ENCODE assay signal across 8 cellular contexts in genomic region chr6:4134841-4135664, GRCh38. TPM values are rescaled to one million over a fixed set of nuclear protein-coding genes. Genes with fewer than 3 reads are reported as not detected.
DNase-seq lines count a peak whose midpoint lies in the region; ATAC-seq and TF ChIP-seq lines count a peak whose summit lies in the region.

A gene with protein sequence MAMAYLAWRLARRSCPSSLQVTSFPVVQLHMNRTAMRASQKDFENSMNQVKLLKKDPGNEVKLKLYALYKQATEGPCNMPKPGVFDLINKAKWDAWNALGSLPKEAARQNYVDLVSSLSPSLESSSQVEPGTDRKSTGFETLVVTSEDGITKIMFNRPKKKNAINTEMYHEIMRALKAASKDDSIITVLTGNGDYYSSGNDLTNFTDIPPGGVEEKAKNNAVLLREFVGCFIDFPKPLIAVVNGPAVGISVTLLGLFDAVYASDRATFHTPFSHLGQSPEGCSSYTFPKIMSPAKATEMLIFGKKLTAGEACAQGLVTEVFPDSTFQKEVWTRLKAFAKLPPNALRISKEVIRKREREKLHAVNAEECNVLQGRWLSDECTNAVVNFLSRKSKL (minus strand): TSS chr6:4135575. CDS start chr6:4135560, 15 bp downstream.

- peaks cover 0 to 5% of the 10 kb centered on the region in 2 donors for H3K27me3 Mint-ChIP-seq in natural killer cell treated with Interleukin-12 subunit alpha and Interleukin-12 subunit beta and Interleukin-15 and Interleukin-18, amount 100 ng/mL, for 72 hours

- H2AFZ ChIP-seq in OCI-LY1 (ENCODE audit: low read length) = peak within 1 kb of the TSS; percentile 97

- ATAC-seq in HG03432 (IDR thresholded peaks at IDR 0.05; ENCODE audit: unreplicated experiment) = peak; percentile 57
- peak; percentile 61 to 62 for ATAC-seq in natural killer cell treated with Interleukin-12 subunit alpha and Interleukin-12 subunit beta and Interleukin-15 and Interleukin-18, amount 100 ng/mL, for 72 hours

- H3K4me2 ChIP-seq in BLaER1 treated with 17β-estradiol and CSF1 and Interleukin-3, amounts not matched to agents 10 nM and 100 nM = peak within 1 kb of the TSS; percentile 80 to 94 (median 85)
- H3K4me2 ChIP-seq in OCI-LY1 (ENCODE audit: low read length) = peak within 1 kb of the TSS; percentile 99

- H3K4me3 ChIP-seq in BLaER1 treated with 17β-estradiol and CSF1 and Interleukin-3, amounts not matched to agents 10 nM and 100 nM = peak within 1 kb of the TSS; percentile 66 to 94 (median 80)
- peak within 1 kb of the TSS; percentile 81 for H3K4me3 ChIP-seq in OCI-LY1 (ENCODE audit: low read depth, low read length, poor library complexity, severe bottlenecking)
- peak within 1 kb of the TSS; percentile 87 for H3K4me3 ChIP-seq in fibroblast of the aortic adventitia (ENCODE audit: low read depth, low read length)
- H3K4me3 ChIP-seq in subcutaneous abdominal adipose tissue (ENCODE audit: low read depth in 1 of 5, low read length in 5 of 5) = peak within 1 kb of the TSS; percentile 87 to 97 (median 94)

- H3K9me2 ChIP-seq in OCI-LY1 (ENCODE audit: low read depth, low read length) = no peaks in the 10 kb centered on the region

- peak within 1 kb of the TSS; percentile 75 for H3K4me3 Mint-ChIP-seq in natural killer cell treated with Interleukin-12 subunit alpha and Interleukin-12 subunit beta and Interleukin-15 and Interleukin-18, amount 100 ng/mL, for 72 hours

- H3K36me3 Mint-ChIP-seq in natural killer cell treated with Interleukin-12 subunit alpha and Interleukin-12 subunit beta and Interleukin-15 and Interleukin-18, amount 100 ng/mL, for 72 hours = peaks cover 4% of the 10 kb centered on the region

- H3K9me3 ChIP-seq in BLaER1 treated with 17β-estradiol and CSF1 and Interleukin-3, amounts not matched to agents 10 nM and 100 nM (replicated peaks in 1 of 11) = peaks cover 0 to 12% (median 8%) of the 10 kb centered on the region in 11 experiments; a peak in 11 of 22 replicates
- H3K9me3 ChIP-seq in OCI-LY1 (ENCODE audit: low read length) (peaks cover 2% of the 10 kb centered on the region; the same call in 1 of the 2 replicates), subcutaneous abdominal adipose tissue (ENCODE audit: control insufficient read depth in 5 of 5, low read length in 5 of 5) (no peaks in the 10 kb centered on the region)

- TF ChIP-seq CTCF in OCI-LY1 (IDR thresholded peaks at IDR 0.05; ENCODE audit: low read length) (no peak), fibroblast of the aortic adventitia (IDR thresholded peaks at IDR 0.05; ENCODE audit: insufficient read depth, low read length) (no peak)

- DNase-seq in GM19238 (ENCODE audit: insufficient read length, low spot score) = peak; percentile 45
- peak; percentile 31 for DNase-seq in activated T-helper 1 cell treated with Interleukin-2 at 50 U/mL for 16 hours (ENCODE audit: low read depth)
- DNase-seq in fibroblast of the aortic adventitia (ENCODE audit: low read depth) = peak; percentile 40
- DNase-seq in natural killer cell treated with Interleukin-12 subunit alpha and Interleukin-12 subunit beta and Interleukin-15 and Interleukin-18, amount 100 ng/mL, for 72 hours (ENCODE audit: low spot score) = peak; percentile 75

- H4K20me1 ChIP-seq in BLaER1 treated with 17β-estradiol and CSF1 and Interleukin-3, amounts not matched to agents 10 nM and 100 nM = peaks cover 0 to 4% (median 0%) of the 10 kb centered on the region in 11 experiments; a peak in 2 of 22 replicates
- no peaks in the 10 kb centered on the region for H4K20me1 ChIP-seq in OCI-LY1 (ENCODE audit: insufficient read depth, low read length)

- peaks cover 17 to 35% (median 22%) of the 10 kb centered on the region in 10 experiments for H3K4me1 ChIP-seq in BLaER1 treated with 17β-estradiol and CSF1 and Interleukin-3, amounts not matched to agents 10 nM and 100 nM
- peaks cover 21% of the 10 kb centered on the region for H3K4me1 ChIP-seq in OCI-LY1 (ENCODE audit: insufficient read depth, low read length, severe bottlenecking)
- peaks cover 4 to 26% (median 23%) of the 10 kb centered on the region in 5 donors for H3K4me1 ChIP-seq in subcutaneous abdominal adipose tissue (ENCODE audit: control insufficient read depth in 5 of 5, insufficient read depth in 5 of 5, low read length in 5 of 5)

- H3K36me3 ChIP-seq in BLaER1 treated with 17β-estradiol and CSF1 and Interleukin-3, amounts not matched to agents 10 nM and 100 nM = peaks cover 23 to 33% (median 29%) of the 10 kb centered on the region in 11 experiments
- peaks cover 21% of the 10 kb centered on the region for H3K36me3 ChIP-seq in OCI-LY1 (ENCODE audit: insufficient read depth, low read length)
- H3K36me3 ChIP-seq in subcutaneous abdominal adipose tissue (ENCODE audit: control insufficient read depth in 5 of 5, insufficient read depth in 5 of 5, low read length in 5 of 5) = peaks cover 6 to 16% (median 13%) of the 10 kb centered on the region in 5 donors

- H3K9ac ChIP-seq in BLaER1 treated with 17β-estradiol and CSF1 and Interleukin-3, amounts not matched to agents 10 nM and 100 nM = peak within 1 kb of the TSS; percentile 76 to 90 (median 85)
- H3K9ac ChIP-seq in OCI-LY1 (ENCODE audit: low read length) (peak within 1 kb of the TSS; percentile 79), subcutaneous abdominal adipose tissue (ENCODE audit: low read length in 5 of 5) (peak within 1 kb of the TSS; percentile 48 to 87 (median 82))

- H3K9me3 Mint-ChIP-seq in natural killer cell treated with Interleukin-12 subunit alpha and Interleukin-12 subunit beta and Interleukin-15 and Interleukin-18, amount 100 ng/mL, for 72 hours = no peaks in the 10 kb centered on the region

- no peaks in the 10 kb centered on the region for H3K79me2 ChIP-seq in OCI-LY1 (ENCODE audit: insufficient read depth, low read length)

- H3F3A ChIP-seq in OCI-LY1 (ENCODE audit: insufficient read depth, low read length) = 0 out of 2 replicates have a peak, but pooled peaks cover 3% of the 10 kb centered on the region

- H3K27ac Mint-ChIP-seq in natural killer cell treated with Interleukin-12 subunit alpha and Interleukin-12 subunit beta and Interleukin-15 and Interleukin-18, amount 100 ng/mL, for 72 hours = peak within 1 kb of the TSS; percentile 40 to 83

- peak within 1 kb of the TSS; percentile 56 to 87 (median 80); a peak in 21 of 22 replicates for H3K27ac ChIP-seq in BLaER1 treated with 17β-estradiol and CSF1 and Interleukin-3, amounts not matched to agents 10 nM and 100 nM
- H3K27ac ChIP-seq in OCI-LY1 (ENCODE audit: low read depth, low read length, poor library complexity, severe bottlenecking) (peak within 1 kb of the TSS; percentile 65), subcutaneous abdominal adipose tissue (ENCODE audit: low read depth, low read length) (peak within 1 kb of the TSS; percentile 83)

- H3K4me1 Mint-ChIP-seq in natural killer cell treated with Interleukin-12 subunit alpha and Interleukin-12 subunit beta and Interleukin-15 and Interleukin-18, amount 100 ng/mL, for 72 hours (ENCODE audit: low read depth in 2 of 2) = peaks cover 10 to 25% of the 10 kb centered on the region in 2 donors

- H3K27me3 ChIP-seq in BLaER1 treated with 17β-estradiol and CSF1 and Interleukin-3, amounts not matched to agents 10 nM and 100 nM = no peaks in the 10 kb centered on the region
- H3K27me3 ChIP-seq in OCI-LY1 (ENCODE audit: insufficient read depth, low read length) = no peaks in the 10 kb centered on the region
- no peaks in the 10 kb centered on the region for H3K27me3 ChIP-seq in subcutaneous abdominal adipose tissue (ENCODE audit: control insufficient read depth in 5 of 5, insufficient read depth in 4 of 5, low read length in 5 of 5)

RNA-seq across cellular contexts. Expression of the gene that starts here (rescaled TPM):
- 73.3 and 110 TPM in 2 replicates for total RNA-seq in fibroblast of the aortic adventitia (ENCODE audit: low replicate concordance)
- 10 to 100 TPM; 18.4 to 23.7 TPM for total RNA-seq in natural killer cell treated with Interleukin-12 subunit alpha and Interleukin-12 subunit beta and Interleukin-15 and Interleukin-18, amount 100 ng/mL, for 72 hours

Comparison
In these comparisons a context has a peak if more than half of its experiments do, and no peak if none do; other contexts are left out.
1. Peak in every context shown above with its lines: DNase-seq, ATAC-seq, H3K4me3 ChIP-seq and H3K27ac ChIP-seq.